22 cellular contexts compared by ENCODE assay signal in genomic region chr4:1953335-1953734, GRCh38. TPM values are rescaled to one million over a fixed set of nuclear protein-coding genes. Genes with fewer than 3 reads are reported as not detected.
A peak's percentile ranks its signal among the peaks of the same experiment; 100 is the strongest.
DNase-seq lines count a peak whose midpoint lies in the region; ATAC-seq, FAIRE-seq and TF ChIP-seq lines count a peak whose summit lies in the region.
"Had no signal": no experiment of that assay in that cellular context is flagged by ENCODE, and none has a peak within 500 bp of the region (broad histone marks: within the 10 kb centered on the region; RNA-seq: fewer than 3 reads in every experiment).

No MANE protein-coding gene starts in this region.

- H3K9me3 ChIP-seq in cardiac muscle cell (ENCODE audit: low read depth) (no peaks in the 10 kb centered on the region), right cardiac atrium (ENCODE audit: control insufficient read depth, low read length) (no peaks in the 10 kb centered on the region), kidney (ENCODE audit: control insufficient read depth in 1 of 2, low read length in 2 of 2) (no peaks in the 10 kb centered on the region), upper lobe of left lung (no peaks in the 10 kb centered on the region)
- H3K9me3 ChIP-seq: A549; BLaER1 treated with 17β-estradiol and CSF1 and Interleukin-3, amounts not matched to agents 10 nM and 100 nM; Caco-2 had no signal

- no peaks in the 10 kb centered on the region for H3K9me3 Mint-ChIP-seq in activated CD4-positive, alpha-beta T cell treated with anti-CD3 and anti-CD28 coated beads, Interleukin-2, amount 10 ng/mL, durations not matched to agents 7 days and 5 days
- H3K9me3 Mint-ChIP-seq: CD4-positive, alpha-beta T cell; CD8-positive, alpha-beta T cell had no signal

- TF ChIP-seq CTCF in cardiac muscle cell (IDR thresholded peaks at IDR 0.05; ENCODE audit: low read depth, low read length): no peak
- no peak for TF ChIP-seq CTCF in kidney (IDR thresholded peaks at IDR 0.05; ENCODE audit: borderline replicate concordance, extremely low read depth, insufficient read depth)
- TF ChIP-seq CTCF in upper lobe of left lung (IDR thresholded peaks at IDR 0.05): no peak

- H3K27ac Mint-ChIP-seq in activated CD4-positive, alpha-beta T cell treated with anti-CD3 and anti-CD28 coated beads, Interleukin-2, amount 10 ng/mL, durations not matched to agents 7 days and 5 days: no peak overlapping the region
- H3K27ac Mint-ChIP-seq: B cell; CD4-positive, alpha-beta T cell; CD8-positive, alpha-beta T cell had no signal

- H3K36me3 ChIP-seq in cardiac muscle cell (peaks cover 24% of the 10 kb centered on the region), kidney (ENCODE audit: control insufficient read depth in 1 of 2, insufficient read depth in 2 of 2, low read length in 2 of 2) (peaks cover 0 to 5% of the 10 kb centered on the region in 2 donors), upper lobe of left lung (peaks cover 6 to 70% (median 31%) of the 10 kb centered on the region in 4 donors)

- ATAC-seq in right cardiac atrium (no peak), upper lobe of left lung (ENCODE audit: low FRiP score in 2 of 2) (no peak)
- ATAC-seq: CD8-positive, alpha-beta T cell had no signal

- no peak for TF ChIP-seq POLR2A in upper lobe of left lung (IDR thresholded peaks at IDR 0.05)

- H3K27me3 ChIP-seq in cardiac muscle cell (no peaks in the 10 kb centered on the region), right cardiac atrium (ENCODE audit: control insufficient read depth, insufficient read depth) (no peaks in the 10 kb centered on the region), upper lobe of left lung (no peaks in the 10 kb centered on the region)
- H3K27me3 ChIP-seq: BLaER1 treated with 17β-estradiol and CSF1 and Interleukin-3, amounts not matched to agents 10 nM and 100 nM had no signal

- no peak overlapping the region for H3K4me3 Mint-ChIP-seq in activated CD4-positive, alpha-beta T cell treated with anti-CD3 and anti-CD28 coated beads, Interleukin-2, amount 10 ng/mL, durations not matched to agents 7 days and 5 days
- H3K4me3 Mint-ChIP-seq: B cell; CD4-positive, alpha-beta T cell; CD8-positive, alpha-beta T cell had no signal

- no peak overlapping the region for H3K4me3 ChIP-seq in cardiac muscle cell
- H3K4me3 ChIP-seq in right cardiac atrium (ENCODE audit: low read length): no peak overlapping the region
- H3K4me3 ChIP-seq in kidney (ENCODE audit: low read length in 2 of 2): no peak overlapping the region
- H3K4me3 ChIP-seq in upper lobe of left lung: no peak overlapping the region
- H3K4me3 ChIP-seq: A549; BLaER1 treated with 17β-estradiol and CSF1 and Interleukin-3, amounts not matched to agents 10 nM and 100 nM had no signal

- DNase-seq in cardiac muscle cell (ENCODE audit: low read depth in 1 of 2, low spot score in 1 of 2) (no peak), right cardiac atrium (no peak), kidney (peak; percentile 19), posterior vena cava (ENCODE audit: low spot score) (peak; percentile 49), SHP77 treated with DMSO at 0.1 percent for 48 hours (lab: John Stamatoyannopoulos, UW) (no peak), upper lobe of left lung (no peak)
- DNase-seq in activated CD4-positive, alpha-beta T cell treated with anti-CD3 and anti-CD28 coated beads, Interleukin-2, amount 10 ng/mL, durations not matched to agents 7 days and 5 days: no peak
- DNase-seq: AML-193; Caco-2; Calu3; CD4-positive, alpha-beta T cell; CD8-positive, alpha-beta T cell; DMS79 treated with DMSO at 0.1 percent for 48 hours; GF-D8 had no signal

- FAIRE-seq in kidney (lab: Jason Lieb, UNC): no peak
- FAIRE-seq: A549, D721Med, G401.6, GM12891 had no signal

- TF ChIP-seq EP300 in upper lobe of left lung (IDR thresholded peaks at IDR 0.05): no peak

- no peaks in the 10 kb centered on the region for H3K4me1 ChIP-seq in cardiac muscle cell (ENCODE audit: low read depth)
- no peaks in the 10 kb centered on the region for H3K4me1 ChIP-seq in right cardiac atrium (ENCODE audit: control insufficient read depth, insufficient read depth, low read length)
- H3K4me1 ChIP-seq in kidney (ENCODE audit: control insufficient read depth in 1 of 2, insufficient read depth in 1 of 2, low read depth in 1 of 2, low read length in 2 of 2): no peaks in the 10 kb centered on the region
- peaks cover 0 to 7% (median 3%) of the 10 kb centered on the region in 4 donors for H3K4me1 ChIP-seq in upper lobe of left lung
- H3K4me1 ChIP-seq: A549; BLaER1 treated with 17β-estradiol and CSF1 and Interleukin-3, amounts not matched to agents 10 nM and 100 nM; Caco-2 had no signal

- POLR2A ChIA-PET in activated CD4-positive, alpha-beta T cell treated with anti-CD3 and anti-CD28 coated beads, Interleukin-2, amount 10 ng/mL, durations not matched to agents 7 days and 5 days (lab: Charles Lee): interaction anchor here (0.7 kb wide), 1 partner anchor 219 kb away, joined by 4 read pairs; no protein-coding TSS in a partner anchor

- 96% methylated on average over 9 of the region's 9 CpGs for WGBS in right cardiac atrium
- 98% methylated on average over 9 of the region's 9 CpGs for WGBS in upper lobe of left lung, 2 donors

- H3K4me1 Mint-ChIP-seq in activated CD4-positive, alpha-beta T cell treated with anti-CD3 and anti-CD28 coated beads, Interleukin-2, amount 10 ng/mL, durations not matched to agents 7 days and 5 days: no peaks in the 10 kb centered on the region
- H3K4me1 Mint-ChIP-seq: B cell had no signal

- no peak overlapping the region for H3K9ac ChIP-seq in kidney (ENCODE audit: low read length in 2 of 2)
- H3K9ac ChIP-seq: BLaER1 treated with 17β-estradiol and CSF1 and Interleukin-3, amounts not matched to agents 10 nM and 100 nM had no signal

- no peaks in the 10 kb centered on the region for H3K27me3 Mint-ChIP-seq in activated CD4-positive, alpha-beta T cell treated with anti-CD3 and anti-CD28 coated beads, Interleukin-2, amount 10 ng/mL, durations not matched to agents 7 days and 5 days
- H3K27me3 Mint-ChIP-seq: B cell; CD4-positive, alpha-beta T cell had no signal

- intact Hi-C loops in right cardiac atrium (cut with DNase I): no loop called here
- intact Hi-C loops in kidney (cut with DNase I): no loop called here
- intact Hi-C loops in posterior vena cava (cut with DNase I): no loop called here

- CTCF ChIA-PET in activated CD4-positive, alpha-beta T cell treated with anti-CD3 and anti-CD28 coated beads, Interleukin-2, amount 10 ng/mL, durations not matched to agents 7 days and 5 days (lab: Charles Lee): interaction anchor here (0.6 to 1.2 kb wide), 3 partner anchors 12 to 250 kb away, joined by 3 to 6 read pairs (median 3); no protein-coding TSS in a partner anchor

- H3K27ac ChIP-seq in cardiac muscle cell: peak overlapping the region; percentile 2
- H3K27ac ChIP-seq in right cardiac atrium (ENCODE audit: low read length): no peak overlapping the region
- no peak overlapping the region for H3K27ac ChIP-seq in kidney (ENCODE audit: low read depth in 2 of 2, low read length in 2 of 2)
- H3K27ac ChIP-seq in upper lobe of left lung: no peak overlapping the region
- H3K27ac ChIP-seq: 22Rv1; A549; BLaER1 treated with 17β-estradiol and CSF1 and Interleukin-3, amounts not matched to agents 10 nM and 100 nM; C4-2B had no signal

- H3K36me3 Mint-ChIP-seq in activated CD4-positive, alpha-beta T cell treated with anti-CD3 and anti-CD28 coated beads, Interleukin-2, amount 10 ng/mL, durations not matched to agents 7 days and 5 days (ENCODE audit: low read depth): peaks cover 50% of the 10 kb centered on the region

RNA-seq across cellular contexts. Expression of gene NELFA, which starts 55.4 kb away (rescaled TPM):
- 45.9 and 71.4 TPM in 2 replicates for total RNA-seq in cardiac muscle cell
- 54.4 and 69.0 TPM in 2 replicates for polyA plus RNA-seq in cardiac muscle cell
- total RNA-seq in right cardiac atrium: 10 to 100 TPM; 11.9 to 14.9 (median 13.6) TPM
- 11.2 TPM for polyA plus RNA-seq in right cardiac atrium
- 39.1 TPM for total RNA-seq in kidney
- 17.8 TPM for polyA plus RNA-seq in kidney (ENCODE audit: insufficient read depth, low read depth, low replicate concordance)
- 10 to 100 TPM; 16.2 to 17.3 TPM for total RNA-seq in posterior vena cava
- 10 to 100 TPM; 34.7 to 36.2 TPM for total RNA-seq in activated CD4-positive, alpha-beta T cell treated with anti-CD3 and anti-CD28 coated beads, Interleukin-2, amount 10 ng/mL, durations not matched to agents 7 days and 5 days
- total RNA-seq in upper lobe of left lung: 10 to 100 TPM; 16.7 to 43.0 (median 27.3) TPM

Comparison
In these comparisons a context has a peak if more than half of its experiments do, and no peak if none do; other contexts are left out.
1. DNase-seq: peak in kidney (single experiment) and posterior vena cava (single experiment); none in cardiac muscle cell (0 of 2), right cardiac atrium (0 of 3), activated CD4-positive, alpha-beta T cell treated with anti-CD3 and anti-CD28 coated beads, Interleukin-2, amount 10 ng/mL, durations not matched to agents 7 days and 5 days (single experiment), SHP77 treated with DMSO at 0.1 percent for 48 hours (single experiment) and upper lobe of left lung (0 of 2).